8 cellular contexts compared by ENCODE assay signal in the genomic region with DNA sequence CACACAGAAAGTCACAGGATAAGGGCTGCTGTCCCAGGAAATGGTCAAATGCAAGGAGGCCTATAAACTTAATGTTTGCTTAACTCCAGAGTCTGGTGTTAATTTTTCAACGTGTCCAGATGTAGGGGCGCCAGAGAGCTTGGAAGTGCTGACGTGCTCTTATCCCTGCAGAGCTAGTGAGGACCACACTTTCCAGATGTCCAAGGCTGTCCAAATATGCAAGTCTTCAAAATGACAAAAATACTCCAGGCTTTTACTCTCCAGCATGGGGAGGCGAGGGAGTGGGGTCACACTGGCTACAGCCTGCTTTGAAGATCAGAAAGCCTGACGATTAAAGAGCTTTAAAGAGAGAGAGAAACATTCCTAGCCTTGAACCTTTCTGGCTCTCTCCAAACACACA. TPM values are rescaled to one million over a fixed set of nuclear protein-coding genes. Genes with fewer than 3 reads are reported as not detected.
DNase-seq lines count a peak whose midpoint lies in the region; ATAC-seq and TF ChIP-seq lines count a peak whose summit lies in the region.

No MANE protein-coding gene starts in this region.

- peak; percentile 21; the same call in 1 of the 3 replicates for TF ChIP-seq CTCF in GM12872 (IDR thresholded peaks at IDR 0.05; ENCODE audit: insufficient read depth, low read depth, low read length)
- TF ChIP-seq CTCF in foreskin fibroblast (IDR thresholded peaks at IDR 0.05; ENCODE audit: low read depth, low read length), result peak; percentile 25

- H3K4me3 ChIP-seq in foreskin fibroblast (ENCODE audit: low read depth in 1 of 2, low read length in 2 of 2), result no peak overlapping the region

- peak; percentile 82 for ATAC-seq in sciatic nerve
- ATAC-seq in HG03280 (IDR thresholded peaks at IDR 0.05; ENCODE audit: unreplicated experiment), result no peak
- ATAC-seq in activated CD4-positive, CD25-positive, alpha-beta regulatory T cell treated with anti-CD3 and anti-CD28 coated beads, Interleukin-2, amount 50 U/mL, for 24 hours, result no peak

- DNase-seq in SHP77 (lab: John Stamatoyannopoulos, UW), result peak; percentile 29 to 65
- DNase-seq in foreskin fibroblast, result peak; percentile 59 to 79
- no peak for DNase-seq in sciatic nerve (ENCODE audit: low spot score)
- no peak for DNase-seq in NCI-H1436 treated with DMSO at 0.1 percent for 48 hours (lab: John Stamatoyannopoulos, UW)
- no peak for DNase-seq in NCI-H1436 (lab: John Stamatoyannopoulos, UW)

- intact Hi-C loops in sciatic nerve (cut with DNase I), result loop anchor here (5.0 to 10.0 kb wide), 2 partner anchors 181 to 274 kb away; no protein-coding TSS in a partner anchor

RNA-seq across cellular contexts. Expression of a gene that starts 57.6 kb away (rescaled TPM):
- 0.40 TPM for total RNA-seq in sciatic nerve

Comparison
In these comparisons a context has a peak if more than half of its experiments do, and no peak if none do; other contexts are left out.
1. DNase-seq: peak in SHP77 (2 of 2) and foreskin fibroblast (2 of 2); none in sciatic nerve (single experiment), NCI-H1436 treated with DMSO at 0.1 percent for 48 hours (single experiment) and NCI-H1436 (single experiment).